ENCODE assay signal across 25 cellular contexts in genomic region chr3:152496286-152496685, GRCh38.
DNase-seq lines count a peak whose midpoint lies in the region; ATAC-seq and TF ChIP-seq lines count a peak whose summit lies in the region.
"Had no signal": no experiment of that assay in that cellular context is flagged by ENCODE, and none has a peak within 500 bp of the region (broad histone marks: within the 10 kb centered on the region; RNA-seq: fewer than 3 reads in every experiment).

No MANE protein-coding gene starts in this region.

- no peaks in the 10 kb centered on the region for H3K79me1 ChIP-seq in mesendoderm (ENCODE audit: low read length)

- H2AK5ac ChIP-seq in mesendoderm (ENCODE audit: low read length): no peak overlapping the region

- H3K36me3 ChIP-seq in left ventricle myocardium inferior: no peaks in the 10 kb centered on the region
- no peaks in the 10 kb centered on the region for H3K36me3 ChIP-seq in PC-9 (ENCODE audit: low read depth)
- no peaks in the 10 kb centered on the region for H3K36me3 ChIP-seq in mesendoderm (ENCODE audit: control insufficient read depth, insufficient read depth, low read length)
- H3K36me3 ChIP-seq in PC-3 (ENCODE audit: low read depth, low read length): no peaks in the 10 kb centered on the region
- H3K36me3 ChIP-seq: lower lobe of right lung, spleen, thyroid gland had no signal

- H2BK120ac ChIP-seq in mesendoderm (ENCODE audit: low read depth, low read length): no peak overlapping the region

- peak overlapping the region; percentile 74 for H2BK15ac ChIP-seq in mesendoderm (replicated peaks; ENCODE audit: low read depth)

- H3K4ac ChIP-seq in mesendoderm (ENCODE audit: low read depth, low read length): no peak overlapping the region

- H3K4me2 ChIP-seq in PC-9 (no peak overlapping the region), mesendoderm (ENCODE audit: low read length) (no peak overlapping the region), PC-3 (ENCODE audit: low read length) (no peak overlapping the region)

- WGBS in mesendoderm (ENCODE audit: extremely low coverage, insufficient coverage, low lambda C conversion rate): no CpG with 5 or more reads among the region's 1 CpG

- DNase-seq in left ventricle myocardium inferior (no peak), cardiac septum (ENCODE audit: low spot score) (no peak), PC-9 (no peak), mesendoderm (no peak), HK-2 (ENCODE audit: unreplicated experiment) (no peak), GDM1 (lab: John Stamatoyannopoulos, UW) (no peak), PC-3 (no peak), mucosa of gallbladder (ENCODE audit: low spot score) (no peak)
- DNase-seq: 8988T; activated CD4-positive, alpha-beta T cell treated with anti-CD3 and anti-CD28 coated beads, Interleukin-2, amount 50 U/mL, for 4 hours; activated CD8-positive, alpha-beta memory T cell treated with anti-CD3 and anti-CD28 coated beads, Interleukin-2, amount 50 U/mL, for 48 hours; activated naive CD8-positive, alpha-beta T cell treated with anti-CD3 and anti-CD28 coated beads for 36 hours; AML-193; DND-41; erythroblast; islet precursor cell; lower lobe of right lung; MM.1S; NCI-H1436 treated with DMSO at 0.1 percent for 48 hours; retina; spleen; stimulated activated CD4-positive, alpha-beta T cell treated with anti-CD3 and anti-CD28 coated beads, Interleukin-4, amount 100 ng/mL, for 1 hour; thyroid gland had no signal

- no peak overlapping the region for H3K56ac ChIP-seq in mesendoderm (ENCODE audit: low read length)

- CTCF ChIA-PET in PC-9 (lab: Charles Lee): no interaction called here
- CTCF ChIA-PET in PC-3 (lab: Charles Lee): no interaction called here

- TF ChIP-seq CTCF in left ventricle myocardium inferior (IDR thresholded peaks at IDR 0.05; ENCODE audit: borderline replicate concordance): no peak
- no peak for TF ChIP-seq CTCF in PC-9 (conservative IDR thresholded peaks at IDR 0.05)
- TF ChIP-seq CTCF in PC-3 (conservative IDR thresholded peaks at IDR 0.05; ENCODE audit: low read depth, low read length): no peak

- no peak overlapping the region for H4K5ac ChIP-seq in mesendoderm (ENCODE audit: low read length)

- H3F3A ChIP-seq in PC-9 (ENCODE audit: insufficient read depth, low read depth) (no peaks in the 10 kb centered on the region), PC-3 (ENCODE audit: low read length, unreplicated experiment) (no peaks in the 10 kb centered on the region)

- H2AFZ ChIP-seq in PC-9 (0 out of 2 replicates have a peak overlapping the region, but pooled peaks have one; percentile 40), PC-3 (ENCODE audit: low read length) (no peak overlapping the region)

- H3K4me1 ChIP-seq in left ventricle myocardium inferior (peaks cover 26% of the 10 kb centered on the region), PC-9 (replicated peaks; ENCODE audit: insufficient read depth) (no peaks in the 10 kb centered on the region), mesendoderm (ENCODE audit: control insufficient read depth, low read depth, low read length) (no peaks in the 10 kb centered on the region), PC-3 (ENCODE audit: insufficient read depth, low read length) (peaks cover 7% of the 10 kb centered on the region; the same call in 1 of the 2 replicates)
- H3K4me1 ChIP-seq: foreskin keratinocyte, lower lobe of right lung, thyroid gland had no signal

- no peak overlapping the region for H3K23ac ChIP-seq in mesendoderm (ENCODE audit: low read length)

- H3K27me3 ChIP-seq in left ventricle myocardium inferior (ENCODE audit: low read depth) (no peaks in the 10 kb centered on the region), PC-9 (ENCODE audit: insufficient read depth, low read depth) (no peaks in the 10 kb centered on the region), mesendoderm (ENCODE audit: insufficient read depth, low read length, poor library complexity) (no peaks in the 10 kb centered on the region), PC-3 (ENCODE audit: low read length) (no peaks in the 10 kb centered on the region)
- H3K27me3 ChIP-seq: foreskin keratinocyte, spleen, thyroid gland had no signal

- ATAC-seq in PC-3: no peak
- ATAC-seq: foreskin keratinocyte, lower lobe of right lung had no signal

- H3K9me3 ChIP-seq in left ventricle myocardium inferior (replicated peaks) (peaks cover 8% of the 10 kb centered on the region), PC-9 (ENCODE audit: insufficient read depth, low read depth) (no peaks in the 10 kb centered on the region), PC-3 (ENCODE audit: low read length) (no peaks in the 10 kb centered on the region)
- H3K9me3 ChIP-seq: thyroid gland had no signal

- H3K79me2 ChIP-seq in PC-9 (ENCODE audit: low read depth) (no peaks in the 10 kb centered on the region), mesendoderm (ENCODE audit: control insufficient read depth, insufficient read depth, low read length) (no peaks in the 10 kb centered on the region), PC-3 (ENCODE audit: low read length) (no peaks in the 10 kb centered on the region)

- H3K9me2 ChIP-seq in PC-9 (ENCODE audit: insufficient read depth): peaks cover 6% of the 10 kb centered on the region; the same call in 1 of the 2 replicates
- H3K9me2 ChIP-seq in PC-3 (replicated peaks; ENCODE audit: low read length): no peaks in the 10 kb centered on the region

- no TSS peak for BruUV-seq in PC-9 (replicated peaks; lab: Mats Ljungman, UMichigan)
- BruUV-seq in PC-3 (replicated peaks; lab: Mats Ljungman, UMichigan): no TSS peak

- no peak overlapping the region for H2BK5ac ChIP-seq in mesendoderm (ENCODE audit: low read length)

- H4K8ac ChIP-seq in mesendoderm (ENCODE audit: low read depth, low read length): no peak overlapping the region

- no peak overlapping the region for H3K4me3 ChIP-seq in left ventricle myocardium inferior
- no peak overlapping the region for H3K4me3 ChIP-seq in PC-9
- no peak overlapping the region for H3K4me3 ChIP-seq in mesendoderm (ENCODE audit: low read length)
- H3K4me3 ChIP-seq in PC-3 (ENCODE audit: low read length): no peak overlapping the region
- H3K4me3 ChIP-seq: lower lobe of right lung, SK-N-MC, thyroid gland had no signal

- H4K20me1 ChIP-seq in PC-9 (ENCODE audit: insufficient read depth) (no peaks in the 10 kb centered on the region), PC-3 (ENCODE audit: low read length) (no peaks in the 10 kb centered on the region)

- H3K18ac ChIP-seq in mesendoderm (ENCODE audit: low read length): no peak overlapping the region

- POLR2A ChIA-PET in PC-9 (lab: Charles Lee; ENCODE audit: unreplicated experiment): no interaction called here
- POLR2A ChIA-PET in PC-3 (lab: Charles Lee; ENCODE audit: unreplicated experiment): no interaction called here

- intact Hi-C loops in left ventricle myocardium inferior (cut with micrococcal nuclease) (no loop called here), cardiac septum (cut with DNase I) (no loop called here), PC-9 (cut with micrococcal nuclease; ENCODE audit: unreplicated experiment) (no loop called here), PC-3 (cut with micrococcal nuclease) (no loop called here)

- H3K27ac ChIP-seq in left ventricle myocardium inferior (replicated peaks) (peak overlapping the region; percentile 80), PC-9 (no peak overlapping the region), mesendoderm (ENCODE audit: low read depth, low read length) (no peak overlapping the region), PC-3 (ENCODE audit: low read length) (no peak overlapping the region)
- H3K27ac ChIP-seq: foreskin keratinocyte, SK-N-MC had no signal

- H3K9ac ChIP-seq in mesendoderm (ENCODE audit: low read length) (no peak overlapping the region), PC-3 (ENCODE audit: low read length) (no peak overlapping the region)
